Comparison of ENCODE assay signal across 21 cellular contexts in the genomic region with DNA sequence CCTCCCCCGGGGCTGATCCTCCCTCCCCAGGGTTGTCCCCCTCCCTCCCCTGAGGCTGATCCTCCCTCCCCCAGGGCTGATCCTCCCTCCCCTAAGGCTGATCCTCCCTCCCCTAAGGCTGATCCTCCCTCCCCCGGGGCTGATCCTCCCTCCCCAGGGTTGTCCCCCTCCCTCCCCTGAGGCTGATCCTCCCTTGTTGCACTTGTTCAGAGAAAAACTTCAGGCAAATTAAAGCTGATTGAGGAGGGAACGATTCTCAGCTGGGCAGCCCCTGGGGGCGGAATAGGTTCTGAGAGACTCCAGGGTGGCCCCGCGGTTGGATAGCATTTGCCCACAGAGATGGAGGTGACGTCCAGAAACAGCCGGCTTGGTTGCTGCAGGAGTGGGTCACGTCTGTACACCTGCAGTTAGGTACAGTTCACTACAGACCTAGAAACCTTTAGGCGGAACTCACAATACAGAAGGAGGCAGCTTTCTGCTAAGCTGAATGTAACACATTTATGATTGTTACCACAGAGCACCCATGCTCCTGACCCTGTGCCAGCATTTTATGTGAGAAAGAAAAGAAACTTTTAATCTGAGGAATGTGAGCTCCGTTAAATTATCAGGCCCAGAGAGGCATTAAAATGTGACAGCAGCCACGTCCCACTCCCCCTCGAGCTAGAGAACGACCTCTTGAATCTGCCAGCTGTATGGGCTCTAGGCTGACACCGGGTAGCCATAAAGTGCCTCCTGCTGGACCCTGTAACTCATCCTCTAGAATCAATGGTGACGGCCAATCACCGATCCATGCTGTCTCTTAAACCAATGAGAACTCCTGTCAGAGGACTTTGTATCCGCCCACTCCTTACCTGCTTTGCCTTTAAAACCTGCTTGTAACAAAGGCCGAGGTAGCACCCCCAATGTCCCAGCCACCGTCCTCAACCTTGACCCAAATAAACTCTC.
DNase-seq lines count a peak whose midpoint lies in the region; ATAC-seq lines count a peak whose summit lies in the region.
"Had no signal": no experiment of that assay in that cellular context is flagged by ENCODE, and none has a peak within 500 bp of the region (broad histone marks: within the 10 kb centered on the region; RNA-seq: fewer than 3 reads in every experiment).

No MANE protein-coding gene starts in this region.

- no peaks in the 10 kb centered on the region for H3K9me3 ChIP-seq in MG63
- H3K9me3 ChIP-seq: ascending aorta, esophagus muscularis mucosa, HAP-1, SJCRH30, thyroid gland had no signal

- intact Hi-C loops in left colon (cut with DNase I, micrococcal nuclease) = no loop called here

- DNase-seq in D341Med (ENCODE audit: low spot score) = peak; percentile 61
- peak; percentile 93 for DNase-seq in H7
- peak; percentile 32 for DNase-seq in NCI-H69 (lab: John Stamatoyannopoulos, UW)
- DNase-seq in left colon = no peak
- DNase-seq in NCI-H82 treated with DMSO at 0.1 percent for 48 hours (lab: John Stamatoyannopoulos, UW; ENCODE audit: unreplicated experiment) = no peak
- DNase-seq in MG63 = no peak
- no peak for DNase-seq in activated T-cell treated with anti-CD3 and anti-CD28 coated beads for 4 hours
- no peak for DNase-seq in activated T-cell treated with anti-CD3 and anti-CD28 coated beads, Interleukin-2, amount 50 U/mL, for 48 hours
- DNase-seq: activated CD4-positive, CD25-positive, alpha-beta regulatory T cell; activated CD8-positive, alpha-beta T cell treated with anti-CD3 and anti-CD28 coated beads, Interleukin-2, amount 10 ng/mL, durations not matched to agents 7 days and 5 days; activated T-cell treated with anti-CD3 and anti-CD28 coated beads, Interleukin-2, amount 50 U/mL, for 72 hours; effector CD4-positive, alpha-beta T cell; NCI-H1694; NCI-H524 treated with DMSO at 0.1 percent for 48 hours; occipital lobe; OCI-M1; SJCRH30; thyroid gland had no signal

- H3K4me3 ChIP-seq in H7 (ENCODE audit: insufficient read depth, low read depth, low read length) = no peak overlapping the region
- H3K4me3 ChIP-seq in MG63 = no peak overlapping the region
- H3K4me3 ChIP-seq: ascending aorta, esophagus muscularis mucosa, HAP-1, SJCRH30, thyroid gland had no signal

- H3K36me3 ChIP-seq in H7 (replicated peaks; ENCODE audit: control insufficient read depth, insufficient read depth, low read length) (no peaks in the 10 kb centered on the region), MG63 (no peaks in the 10 kb centered on the region)
- H3K36me3 ChIP-seq: ascending aorta, esophagus muscularis mucosa, HAP-1, SJCRH30, thyroid gland had no signal

- H3K27me3 ChIP-seq in H7 (ENCODE audit: control insufficient read depth, insufficient read depth, low read length) (no peaks in the 10 kb centered on the region), MG63 (no peaks in the 10 kb centered on the region)
- H3K27me3 ChIP-seq: ascending aorta, thyroid gland had no signal

- peak; percentile 47 for ATAC-seq in left colon
- ATAC-seq: activated CD8-positive, alpha-beta T cell treated with anti-CD3 and anti-CD28 coated beads, Interleukin-2, amount 10 ng/mL, durations not matched to agents 7 days and 5 days; activated T-cell treated with anti-CD3 and anti-CD28 coated beads, Interleukin-2, amount 50 U/mL, for 72 hours had no signal

Comparison
In these comparisons a context has a peak if more than half of its experiments do, and no peak if none do; other contexts are left out.
1. DNase-seq: peak in D341Med (single experiment), H7 (single experiment) and NCI-H69 (single experiment); none in left colon (0 of 2), NCI-H82 treated with DMSO at 0.1 percent for 48 hours (single experiment), MG63 (single experiment), activated T-cell treated with anti-CD3 and anti-CD28 coated beads for 4 hours (single experiment) and activated T-cell treated with anti-CD3 and anti-CD28 coated beads, Interleukin-2, amount 50 U/mL, for 48 hours (0 of 2).